In the genomic region with DNA sequence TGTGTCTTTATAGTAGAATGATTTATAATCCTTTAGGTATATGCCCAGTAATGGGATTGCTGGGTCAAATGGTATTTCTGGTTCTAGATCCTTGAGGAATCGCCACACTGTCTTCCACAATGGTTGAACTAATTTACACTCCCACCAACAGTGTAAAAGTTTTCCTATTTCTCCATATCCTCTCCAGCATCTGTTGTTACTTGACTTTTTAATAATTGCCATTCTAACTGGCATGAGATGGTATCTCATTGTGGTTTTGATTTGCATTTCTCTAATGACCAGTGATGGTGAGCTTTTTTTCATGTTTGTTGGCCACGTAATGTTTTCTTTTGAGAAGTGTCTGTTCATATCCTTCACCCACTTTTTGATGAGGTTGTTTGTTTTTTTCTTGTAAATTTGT, we compare ENCODE assay signal across 21 cellular contexts. TPM values are rescaled to one million over a fixed set of nuclear protein-coding genes. Genes with fewer than 3 reads are reported as not detected.
"Had no signal": no experiment of that assay in that cellular context is flagged by ENCODE, and none has a peak within 500 bp of the region (broad histone marks: within the 10 kb centered on the region; RNA-seq: fewer than 3 reads in every experiment).

No MANE protein-coding gene starts in this region.

RNA-seq across cellular contexts. Expression of a gene that starts 14.9 kb away (rescaled TPM):
- total RNA-seq: activated naive CD4-positive, alpha-beta T cell treated with anti-CD3 and anti-CD28 coated beads for 36 hours; activated naive CD4-positive, alpha-beta T cell treated with anti-CD3 and anti-CD28 coated beads, Interleukin-2, amount 50 U/mL, for 72 hours; activated naive CD8-positive, alpha-beta T cell treated with anti-CD3 and anti-CD28 coated beads for 36 hours; activated naive CD8-positive, alpha-beta T cell treated with anti-CD3 and anti-CD28 coated beads, Interleukin-2, amount 10 ng/mL, durations not matched to agents 7 days and 5 days; activated T-cell treated with anti-CD3 and anti-CD28 coated beads, Interleukin-2, amount 50 U/mL, for 4 hours; activated T-cell treated with anti-CD3 and anti-CD28 coated beads, Interleukin-2, amount 50 U/mL, for 72 hours; activated T-helper 1 cell treated with anti-CD3 and anti-CD28 coated beads, Interleukin-12 subunit alpha, Interleukin-12 subunit beta, Interleukin-2, Interleukin-4 antibody, amounts not matched to agents 30 ng/mL and 10 ng/mL and 1 ng/mL, durations not matched to agents 14 hours and 24 hours and 36 hours; activated T-helper 17 cell treated with anti-CD3 and anti-CD28 coated beads, Interleukin-2, amount 50 U/mL, for 72 hours; activated T-helper 2 cell treated with anti-CD3 and anti-CD28 coated beads, Interferon-gamma antibody, Interleukin-2, Interleukin-4, amounts not matched to agents 10 μg/mL and 5 μg/mL and 100 μg/mL, durations not matched to agents 14 hours and 24 hours and 36 hours; adrenal gland; aorta; ascending aorta; astrocyte; body of pancreas; breast epithelium; bronchial epithelial cell; cardiac muscle cell; cardiac septum; chondrocyte had no signal
- polyA plus RNA-seq: adrenal gland, aorta, cardiac muscle cell had no signal

RNA-seq across cellular contexts. Expression of a gene that starts 15.2 kb away (rescaled TPM):
- total RNA-seq: activated naive CD4-positive, alpha-beta T cell treated with anti-CD3 and anti-CD28 coated beads for 36 hours; activated naive CD4-positive, alpha-beta T cell treated with anti-CD3 and anti-CD28 coated beads, Interleukin-2, amount 50 U/mL, for 72 hours; activated naive CD8-positive, alpha-beta T cell treated with anti-CD3 and anti-CD28 coated beads for 36 hours; activated naive CD8-positive, alpha-beta T cell treated with anti-CD3 and anti-CD28 coated beads, Interleukin-2, amount 10 ng/mL, durations not matched to agents 7 days and 5 days; activated T-cell treated with anti-CD3 and anti-CD28 coated beads, Interleukin-2, amount 50 U/mL, for 4 hours; activated T-cell treated with anti-CD3 and anti-CD28 coated beads, Interleukin-2, amount 50 U/mL, for 72 hours; activated T-helper 1 cell treated with anti-CD3 and anti-CD28 coated beads, Interleukin-12 subunit alpha, Interleukin-12 subunit beta, Interleukin-2, Interleukin-4 antibody, amounts not matched to agents 30 ng/mL and 10 ng/mL and 1 ng/mL, durations not matched to agents 14 hours and 24 hours and 36 hours; activated T-helper 17 cell treated with anti-CD3 and anti-CD28 coated beads, Interleukin-2, amount 50 U/mL, for 72 hours; activated T-helper 2 cell treated with anti-CD3 and anti-CD28 coated beads, Interferon-gamma antibody, Interleukin-2, Interleukin-4, amounts not matched to agents 10 μg/mL and 5 μg/mL and 100 μg/mL, durations not matched to agents 14 hours and 24 hours and 36 hours; adrenal gland; aorta; ascending aorta; body of pancreas; bronchial epithelial cell; cardiac muscle cell; cardiac septum; cerebellum; chondrocyte had no signal
- polyA plus RNA-seq: adrenal gland, aorta, cardiac muscle cell had no signal

RNA-seq across cellular contexts. Expression of a gene that starts 42.5 kb away (rescaled TPM):
- total RNA-seq: activated naive CD4-positive, alpha-beta T cell treated with anti-CD3 and anti-CD28 coated beads for 36 hours; activated naive CD4-positive, alpha-beta T cell treated with anti-CD3 and anti-CD28 coated beads, Interleukin-2, amount 50 U/mL, for 72 hours; activated naive CD8-positive, alpha-beta T cell treated with anti-CD3 and anti-CD28 coated beads for 36 hours; activated naive CD8-positive, alpha-beta T cell treated with anti-CD3 and anti-CD28 coated beads, Interleukin-2, amount 10 ng/mL, durations not matched to agents 7 days and 5 days; activated T-cell treated with anti-CD3 and anti-CD28 coated beads, Interleukin-2, amount 50 U/mL, for 4 hours; activated T-cell treated with anti-CD3 and anti-CD28 coated beads, Interleukin-2, amount 50 U/mL, for 72 hours; activated T-helper 1 cell treated with anti-CD3 and anti-CD28 coated beads, Interleukin-12 subunit alpha, Interleukin-12 subunit beta, Interleukin-2, Interleukin-4 antibody, amounts not matched to agents 30 ng/mL and 10 ng/mL and 1 ng/mL, durations not matched to agents 14 hours and 24 hours and 36 hours; activated T-helper 17 cell treated with anti-CD3 and anti-CD28 coated beads, Interleukin-2, amount 50 U/mL, for 72 hours; activated T-helper 2 cell treated with anti-CD3 and anti-CD28 coated beads, Interferon-gamma antibody, Interleukin-2, Interleukin-4, amounts not matched to agents 10 μg/mL and 5 μg/mL and 100 μg/mL, durations not matched to agents 14 hours and 24 hours and 36 hours; adrenal gland; aorta; ascending aorta; body of pancreas; breast epithelium; bronchial epithelial cell; cardiac muscle cell; cardiac septum; cerebellum; chondrocyte had no signal
- polyA plus RNA-seq: adipose tissue, adrenal gland, aorta, cardiac muscle cell had no signal
